In genomic region chrX:14095702-14096101, GRCh38 we compare ENCODE assay signal across 7 cellular contexts.
DNase-seq lines count a peak whose midpoint lies in the region; ATAC-seq and TF ChIP-seq lines count a peak whose summit lies in the region.

No MANE protein-coding gene starts in this region.

- POLR2A ChIA-PET in WTC11 (lab: Charles Lee): no interaction called here

- H3K4me1 Mint-ChIP-seq in WTC11 (peaks cover under 1% of the 10 kb centered on the region), naive B cell (peaks cover 0 to 9% (median 0%) of the 10 kb centered on the region in 3 donors)

- CTCF ChIA-PET in WTC11 (lab: Charles Lee): no interaction called here

- no peak overlapping the region for H3K4me3 Mint-ChIP-seq in WTC11
- H3K4me3 Mint-ChIP-seq in naive B cell: peak overlapping the region in 2 of 8 donors; percentile 22 to 26

- H3K27ac Mint-ChIP-seq in WTC11: no peak overlapping the region
- H3K27ac Mint-ChIP-seq in naive B cell: peak overlapping the region in 1 of 6 donors; percentile 38

- H3K4me3 ChIP-seq in dorsolateral prefrontal cortex (peak overlapping the region in 8 of 59 donors; percentile 11 to 42 (median 27)), vagina (no peak overlapping the region)

- TF ChIP-seq CTCF in WTC11 (IDR thresholded peaks at IDR 0.05) (peak; percentile 34), dorsolateral prefrontal cortex (IDR thresholded peaks at IDR 0.05 in 54 of 56, conservative IDR thresholded peaks at IDR 0.05 in 2 of 56; ENCODE audit: low read depth in 1 of 56, partially characterized antibody in 56 of 56) (peak in 55 of 56 donors; percentile 36 to 77 (median 62)), vagina (IDR thresholded peaks at IDR 0.05) (peak in 2 of 3 experiments; percentile 30 to 47)

- H3K9me3 Mint-ChIP-seq in WTC11: no peaks in the 10 kb centered on the region
- peaks cover 0 to 12% (median 4%) of the 10 kb centered on the region in 7 donors for H3K9me3 Mint-ChIP-seq in naive B cell

- ATAC-seq in GM18867 (IDR thresholded peaks at IDR 0.05; ENCODE audit: unreplicated experiment): peak; percentile 99
- ATAC-seq in HG03108 (IDR thresholded peaks at IDR 0.05; ENCODE audit: unreplicated experiment): peak; percentile 69
- ATAC-seq in WTC11: peak; percentile 93
- ATAC-seq in naive B cell (ENCODE audit: low read depth in 2 of 2): peak; percentile 27 to 52
- ATAC-seq in GM18498 (IDR thresholded peaks at IDR 0.05; ENCODE audit: unreplicated experiment): no peak

- H3K27me3 ChIP-seq in dorsolateral prefrontal cortex (peaks cover 0 to 66% (median 25%) of the 10 kb centered on the region in 45 donors), vagina (no peaks in the 10 kb centered on the region)

- no peak for TF ChIP-seq POLR2A in vagina (IDR thresholded peaks at IDR 0.05)

- no peaks in the 10 kb centered on the region for H3K9me3 ChIP-seq in vagina

- H3K27ac ChIP-seq in dorsolateral prefrontal cortex (no peak overlapping the region), vagina (no peak overlapping the region)

- H3K36me3 Mint-ChIP-seq in WTC11 (no peaks in the 10 kb centered on the region), naive B cell (no peaks in the 10 kb centered on the region)

- DNase-seq in WTC11 (ENCODE audit: low spot score) (peak; percentile 41), dorsolateral prefrontal cortex (peak in 7 of 10 donors; percentile 5 to 50 (median 41)), naive B cell (peak; percentile 1), vagina (ENCODE audit: extremely low spot score in 2 of 2) (no peak)

- peaks cover 3% of the 10 kb centered on the region; the same call in 1 of the 2 replicates for H3K27me3 Mint-ChIP-seq in WTC11 (ENCODE audit: low read depth)
- H3K27me3 Mint-ChIP-seq in naive B cell: peaks cover under 1 to 12% (median 2%) of the 10 kb centered on the region in 3 donors

- H3K36me3 ChIP-seq in vagina: no peaks in the 10 kb centered on the region

- intact Hi-C loops in dorsolateral prefrontal cortex (cut with DNase I) (loop anchor here in 1 of 2 donors (5.0 kb wide), 2 partner anchors 432 to 1047 kb away; partner anchors contain the start of gene GLRA2), vagina (cut with DNase I) (no loop called here)

- no peaks in the 10 kb centered on the region for H3K4me1 ChIP-seq in vagina

TF ChIP-seq in WTC11, 78 proteins besides CTCF, POLR2A, EP300 and RAD21:
- TF ChIP-seq NFE2L1 (CRISPR knock-in tag; IDR thresholded peaks at IDR 0.05) (no peak), GRHL2 (CRISPR knock-in tag; IDR thresholded peaks at IDR 0.05; ENCODE audit: insufficient replicate concordance, severe bottlenecking) (no peak), FOXK1 (CRISPR knock-in tag; IDR thresholded peaks at IDR 0.05) (no peak), ZNF425 (CRISPR knock-in tag; conservative IDR thresholded peaks at IDR 0.05) (no peak), ZNF671 (CRISPR knock-in tag; IDR thresholded peaks at IDR 0.05) (no peak), ETV6 (CRISPR knock-in tag; IDR thresholded peaks at IDR 0.05) (no peak), USF2 (CRISPR knock-in tag; IDR thresholded peaks at IDR 0.05) (no peak), NR3C1 (CRISPR knock-in tag; conservative IDR thresholded peaks at IDR 0.05; ENCODE audit: low read depth) (no peak), IRF2 (CRISPR knock-in tag; IDR thresholded peaks at IDR 0.05; ENCODE audit: borderline replicate concordance, low read depth) (no peak), ZMAT4 (CRISPR knock-in tag; IDR thresholded peaks at IDR 0.05) (no peak), NR2C2 (CRISPR knock-in tag; IDR thresholded peaks at IDR 0.05) (no peak), NFATC4 (CRISPR knock-in tag; IDR thresholded peaks at IDR 0.05) (no peak), HMGXB4 (CRISPR knock-in tag; IDR thresholded peaks at IDR 0.05) (no peak), ZBTB43 (CRISPR knock-in tag; IDR thresholded peaks at IDR 0.05) (no peak)

Comparison
In these comparisons a context has a peak if more than half of its experiments do, and no peak if none do; other contexts are left out.
1. DNase-seq: peak in WTC11 (single experiment), dorsolateral prefrontal cortex (7 of 10) and naive B cell (single experiment); none in vagina (0 of 2).
2. Peak in every context shown above with its lines, with median percentiles within 50 percentile points of each other: CTCF ChIP-seq.